ENCODE assay signal across 1 cellular context in genomic region chr19:8485561-8486371, GRCh38.
TF ChIP-seq lines count a peak whose summit lies in the region.

No MANE protein-coding gene starts in this region.

TF ChIP-seq in HCT116, 20 proteins besides CTCF, POLR2A, EP300 and RAD21 (continued from another document):
- no peak for TF ChIP-seq REST (IDR thresholded peaks at IDR 0.05; ENCODE audit: low read depth)
- no peak for TF ChIP-seq TCF7L2 (IDR thresholded peaks at IDR 0.05; ENCODE audit: borderline replicate concordance, extremely low read depth, insufficient read depth, insufficient read length)
- no peak for TF ChIP-seq ZNF274 (IDR thresholded peaks at IDR 0.05; ENCODE audit: low read depth, low read length)
- TF ChIP-seq ATF3 (IDR thresholded peaks at IDR 0.05) = no peak
- TF ChIP-seq POLR2AphosphoS5 (IDR thresholded peaks at IDR 0.05; ENCODE audit: low read depth, low read length) = no peak
- TF ChIP-seq ELF1 (IDR thresholded peaks at IDR 0.05; ENCODE audit: borderline replicate concordance, low read depth) = no peak
- no peak for TF ChIP-seq YY1 (IDR thresholded peaks at IDR 0.05; ENCODE audit: extremely low read depth, insufficient replicate concordance, low read depth, low read length)
- TF ChIP-seq SRF (IDR thresholded peaks at IDR 0.05; ENCODE audit: low read depth) = no peak
